ENCODE assay signal across 20 cellular contexts in genomic region chr2:210635257-210635656, GRCh38.
DNase-seq lines count a peak whose midpoint lies in the region; ATAC-seq and TF ChIP-seq lines count a peak whose summit lies in the region.
"Had no signal": no experiment of that assay in that cellular context is flagged by ENCODE, and none has a peak within 500 bp of the region (broad histone marks: within the 10 kb centered on the region; RNA-seq: fewer than 3 reads in every experiment).

No MANE protein-coding gene starts in this region.

- no peak for ATAC-seq in HCT116
- ATAC-seq in thoracic aorta (ENCODE audit: insufficient number of reproducible peaks, low FRiP score, low read depth) = peak; percentile 33
- ATAC-seq in GM19035 (IDR thresholded peaks at IDR 0.05; ENCODE audit: unreplicated experiment) = no peak

- no peaks in the 10 kb centered on the region for H3K36me3 ChIP-seq in HCT116 (ENCODE audit: control insufficient read depth in 1 of 2, insufficient read depth in 2 of 2, low read length in 2 of 2)
- H3K36me3 ChIP-seq in thoracic aorta = no peaks in the 10 kb centered on the region

- TF ChIP-seq POLR2A in HCT116 (IDR thresholded peaks at IDR 0.05; ENCODE audit: borderline replicate concordance, extremely low read depth, insufficient read depth, insufficient read length) (no peak), erythroblast (IDR thresholded peaks at IDR 0.05; ENCODE audit: low read length) (no peak)

- no peaks in the 10 kb centered on the region for H3K9me2 ChIP-seq in HCT116 (ENCODE audit: insufficient read depth)

- H3K27me3 ChIP-seq in HCT116 (ENCODE audit: insufficient read depth, low read length) = no peaks in the 10 kb centered on the region
- no peaks in the 10 kb centered on the region for H3K27me3 ChIP-seq in thoracic aorta (replicated peaks; ENCODE audit: insufficient read depth)

- H3K27ac ChIP-seq in HCT116 (ENCODE audit: low read depth, low read length) (no peak overlapping the region), thoracic aorta (no peak overlapping the region)
- H3K27ac ChIP-seq: GM23248 had no signal

- TF ChIP-seq CTCF in HCT116 (IDR thresholded peaks at IDR 0.05 in 2 of 3, conservative IDR thresholded peaks at IDR 0.05 in 1 of 3; ENCODE audit: borderline replicate concordance in 1 of 3, insufficient read depth in 1 of 3, low read depth in 2 of 3, low read length in 2 of 3) = no peak
- no peak for TF ChIP-seq CTCF in thoracic aorta (IDR thresholded peaks at IDR 0.05)

- H3K4me1 ChIP-seq in HCT116 (ENCODE audit: control insufficient read depth in 1 of 2, insufficient read depth in 2 of 2, low read length in 2 of 2) (no peaks in the 10 kb centered on the region), thoracic aorta (ENCODE audit: control insufficient read depth in 1 of 2, low read depth in 2 of 2) (no peaks in the 10 kb centered on the region)

- CTCF ChIA-PET in HCT116 (lab: Charles Lee) = interaction anchor here (1.2 kb wide), 1 partner anchor 18 kb away, joined by 3 read pairs; no protein-coding TSS in a partner anchor

- H3K79me2 ChIP-seq in HCT116 (ENCODE audit: insufficient read depth, low read length) = no peaks in the 10 kb centered on the region

- H4K20me1 ChIP-seq in HCT116 (ENCODE audit: insufficient read depth) = no peaks in the 10 kb centered on the region

- no peak overlapping the region for H3K4me2 ChIP-seq in HCT116 (ENCODE audit: low read length)

- no peak overlapping the region for H3K9ac ChIP-seq in HCT116 (ENCODE audit: low read length)
- H3K9ac ChIP-seq: GM23248 had no signal

- DNase-seq in HCT116 (ENCODE audit: low read depth, low spot score) = no peak
- peak; percentile 11 for DNase-seq in SW480 (ENCODE audit: low spot score)
- peak; percentile 10 to 12 for DNase-seq in erythroblast (lab: John Stamatoyannopoulos, UW)
- DNase-seq in thoracic aorta (ENCODE audit: low spot score) = no peak
- no peak for DNase-seq in pons (ENCODE audit: low spot score)
- DNase-seq in NCI-H1092 treated with DMSO at 0.1 percent for 48 hours (lab: John Stamatoyannopoulos, UW) = no peak
- DNase-seq: ACHN, AML-193, DMS153, GDM1, GM23248, HCEC 1CT, NCI-H1105, NCI-H2081, NCI-H2171 treated with DMSO at 0.1 percent for 48 hours, NCI-H510A, NCI-H748 treated with DMSO at 0.1 percent for 48 hours, RPMI8226, SHP77 treated with DMSO at 0.1 percent for 48 hours had no signal

- RAD21 ChIA-PET in HCT116 (lab: Charles Lee; ENCODE audit: low non-redundant PET in 1 of 2, low total read pairs in 2 of 2, uncharacterized antibody in 2 of 2, unreplicated experiment in 2 of 2) = no interaction called here

- H3K4me3 ChIP-seq in HCT116 (replicated peaks in 1 of 2; ENCODE audit: low read depth in 1 of 2, low read length in 2 of 2) (no peak overlapping the region), thoracic aorta (no peak overlapping the region)
- H3K4me3 ChIP-seq: GM23248 had no signal

- POLR2A ChIA-PET in HCT116 (lab: Charles Lee) = no interaction called here

- TF ChIP-seq RAD21 in HCT116 (IDR thresholded peaks at IDR 0.05; ENCODE audit: low read depth) = no peak

- intact Hi-C loops in HCT116 (cut with micrococcal nuclease) = no loop called here

- BruUV-seq in HCT116 (replicated peaks; lab: Mats Ljungman, UMichigan) = no TSS peak

- no peak overlapping the region for H2AFZ ChIP-seq in HCT116 (ENCODE audit: low read depth, low read length, poor library complexity, severe bottlenecking)
- H2AFZ ChIP-seq: GM23248 had no signal

- H3K9me3 ChIP-seq in HCT116 (ENCODE audit: control insufficient read depth in 1 of 2, insufficient read depth in 1 of 2, low read depth in 1 of 2, low read length in 2 of 2) = no peaks in the 10 kb centered on the region
- H3K9me3 ChIP-seq in thoracic aorta = no peaks in the 10 kb centered on the region

TF ChIP-seq in HCT116, 20 proteins besides CTCF, POLR2A, EP300 and RAD21:
- peak; percentile 46; the same call in 1 of the 2 replicates for TF ChIP-seq CEBPB (IDR thresholded peaks at IDR 0.05; ENCODE audit: low read depth)
- TF ChIP-seq ELF1 (IDR thresholded peaks at IDR 0.05; ENCODE audit: borderline replicate concordance, low read depth) = no peak
- no peak for TF ChIP-seq ZBTB33 (IDR thresholded peaks at IDR 0.05; ENCODE audit: extremely low read depth, insufficient replicate concordance, low read length)
- no peak for TF ChIP-seq REST (IDR thresholded peaks at IDR 0.05; ENCODE audit: low read depth)
- TF ChIP-seq POLR2AphosphoS5 (IDR thresholded peaks at IDR 0.05; ENCODE audit: low read depth, low read length) = no peak
- TF ChIP-seq FOSL1 (IDR thresholded peaks at IDR 0.05; ENCODE audit: low read depth) = no peak
- no peak for TF ChIP-seq YY1 (IDR thresholded peaks at IDR 0.05; ENCODE audit: extremely low read depth, insufficient replicate concordance, low read depth, low read length)
- no peak for TF ChIP-seq ATF3 (IDR thresholded peaks at IDR 0.05)
- no peak for TF ChIP-seq SIN3A (IDR thresholded peaks at IDR 0.05; ENCODE audit: low read depth)

Comparison
In these comparisons a context has a peak if more than half of its experiments do, and no peak if none do; other contexts are left out.
1. DNase-seq: peak in SW480 (single experiment) and erythroblast (2 of 2); none in HCT116 (single experiment), thoracic aorta (single experiment), pons (single experiment) and NCI-H1092 treated with DMSO at 0.1 percent for 48 hours (single experiment).